1 cellular context compared by ENCODE assay signal in the genomic region with DNA sequence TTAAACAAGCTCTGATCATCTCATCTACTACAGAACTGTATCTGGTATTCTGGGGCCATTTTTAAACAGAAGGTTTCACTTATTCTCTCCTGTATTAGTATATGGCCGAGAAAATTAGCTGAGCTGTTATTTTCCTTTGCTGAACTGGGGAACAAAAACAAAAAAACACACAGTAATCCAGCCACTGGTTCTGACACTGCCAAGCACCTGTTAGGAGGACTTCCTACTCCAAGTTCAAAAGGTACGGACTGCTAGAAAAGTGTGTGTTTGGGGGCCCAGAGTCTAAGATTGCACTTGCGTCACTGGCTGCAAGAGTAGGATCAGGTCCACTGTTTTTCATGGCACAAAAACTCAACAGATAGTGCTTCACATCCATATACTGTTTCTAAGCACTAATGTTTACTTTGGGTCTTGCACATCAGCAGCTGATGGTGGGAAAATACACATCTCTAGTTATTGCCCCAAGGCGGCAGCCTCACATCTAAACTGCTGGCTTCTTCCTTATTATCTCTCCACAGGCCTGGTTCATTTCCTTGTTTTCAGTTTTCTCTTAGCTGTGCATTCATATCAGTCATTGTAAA.
A peak's percentile ranks its signal among the peaks of the same experiment; 100 is the strongest.
TF ChIP-seq lines count a peak whose summit lies in the region.

No MANE protein-coding gene starts in this region.

TF ChIP-seq in HepG2, 621 proteins besides CTCF, POLR2A, EP300 and RAD21 (continued from another document and continues in another):
- TF ChIP-seq ZNF281 (CRISPR knock-in tag; IDR thresholded peaks at IDR 0.05; ENCODE audit: borderline replicate concordance): peak; percentile 44; the same call in 1 of the 2 replicates
- TF ChIP-seq GATAD2A (CRISPR knock-in tag; IDR thresholded peaks at IDR 0.05): peak; percentile 91
- no peak for TF ChIP-seq ZNF879 (CRISPR knock-in tag; IDR thresholded peaks at IDR 0.05)
- no peak for TF ChIP-seq HOXA5 (CRISPR knock-in tag; IDR thresholded peaks at IDR 0.05)
- TF ChIP-seq ZNF563 (CRISPR knock-in tag; IDR thresholded peaks at IDR 0.05): no peak
- TF ChIP-seq NR2C2 (CRISPR knock-in tag; IDR thresholded peaks at IDR 0.05; ENCODE audit: borderline replicate concordance): peak; percentile 54; the same call in 1 of the 2 replicates
- TF ChIP-seq, protein P1, sequence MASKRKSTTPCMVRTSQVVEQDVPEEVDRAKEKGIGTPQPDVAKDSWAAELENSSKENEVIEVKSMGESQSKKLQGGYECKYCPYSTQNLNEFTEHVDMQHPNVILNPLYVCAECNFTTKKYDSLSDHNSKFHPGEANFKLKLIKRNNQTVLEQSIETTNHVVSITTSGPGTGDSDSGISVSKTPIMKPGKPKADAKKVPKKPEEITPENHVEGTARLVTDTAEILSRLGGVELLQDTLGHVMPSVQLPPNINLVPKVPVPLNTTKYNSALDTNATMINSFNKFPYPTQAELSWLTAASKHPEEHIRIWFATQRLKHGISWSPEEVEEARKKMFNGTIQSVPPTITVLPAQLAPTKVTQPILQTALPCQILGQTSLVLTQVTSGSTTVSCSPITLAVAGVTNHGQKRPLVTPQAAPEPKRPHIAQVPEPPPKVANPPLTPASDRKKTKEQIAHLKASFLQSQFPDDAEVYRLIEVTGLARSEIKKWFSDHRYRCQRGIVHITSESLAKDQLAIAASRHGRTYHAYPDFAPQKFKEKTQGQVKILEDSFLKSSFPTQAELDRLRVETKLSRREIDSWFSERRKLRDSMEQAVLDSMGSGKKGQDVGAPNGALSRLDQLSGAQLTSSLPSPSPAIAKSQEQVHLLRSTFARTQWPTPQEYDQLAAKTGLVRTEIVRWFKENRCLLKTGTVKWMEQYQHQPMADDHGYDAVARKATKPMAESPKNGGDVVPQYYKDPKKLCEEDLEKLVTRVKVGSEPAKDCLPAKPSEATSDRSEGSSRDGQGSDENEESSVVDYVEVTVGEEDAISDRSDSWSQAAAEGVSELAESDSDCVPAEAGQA (IDR thresholded peaks at IDR 0.05; ENCODE audit: low read depth): 0 out of 2 replicates have a peak, but pooled peaks have one; percentile 41
- TF ChIP-seq, protein P1 (CRISPR knock-in tag; IDR thresholded peaks at IDR 0.05; ENCODE audit: borderline replicate concordance): no peak
- no peak for TF ChIP-seq ARID2 (CRISPR knock-in tag; IDR thresholded peaks at IDR 0.05; ENCODE audit: borderline replicate concordance)
- TF ChIP-seq, protein P2, sequence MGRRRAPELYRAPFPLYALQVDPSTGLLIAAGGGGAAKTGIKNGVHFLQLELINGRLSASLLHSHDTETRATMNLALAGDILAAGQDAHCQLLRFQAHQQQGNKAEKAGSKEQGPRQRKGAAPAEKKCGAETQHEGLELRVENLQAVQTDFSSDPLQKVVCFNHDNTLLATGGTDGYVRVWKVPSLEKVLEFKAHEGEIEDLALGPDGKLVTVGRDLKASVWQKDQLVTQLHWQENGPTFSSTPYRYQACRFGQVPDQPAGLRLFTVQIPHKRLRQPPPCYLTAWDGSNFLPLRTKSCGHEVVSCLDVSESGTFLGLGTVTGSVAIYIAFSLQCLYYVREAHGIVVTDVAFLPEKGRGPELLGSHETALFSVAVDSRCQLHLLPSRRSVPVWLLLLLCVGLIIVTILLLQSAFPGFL (CRISPR knock-in tag; IDR thresholded peaks at IDR 0.05): no peak
- no peak for TF ChIP-seq ZNF776 (CRISPR knock-in tag; IDR thresholded peaks at IDR 0.05)
- peak; percentile 82 for TF ChIP-seq RCOR2 (CRISPR knock-in tag; IDR thresholded peaks at IDR 0.05)
- no peak for TF ChIP-seq ZNF121 (CRISPR knock-in tag; IDR thresholded peaks at IDR 0.05)
- no peak for TF ChIP-seq ZNF589 (CRISPR knock-in tag; conservative IDR thresholded peaks at IDR 0.05)
- TF ChIP-seq NONO (IDR thresholded peaks at IDR 0.05): no peak
- no peak for TF ChIP-seq NONO (CRISPR knock-in tag; conservative IDR thresholded peaks at IDR 0.05)
- TF ChIP-seq AKNA (CRISPR knock-in tag; IDR thresholded peaks at IDR 0.05; ENCODE audit: borderline replicate concordance): no peak
- TF ChIP-seq ZNF33B (CRISPR knock-in tag; IDR thresholded peaks at IDR 0.05): no peak
- peak; percentile 75 for TF ChIP-seq SALL1 (CRISPR knock-in tag; IDR thresholded peaks at IDR 0.05)
- no peak for TF ChIP-seq SCMH1 (CRISPR knock-in tag; IDR thresholded peaks at IDR 0.05; ENCODE audit: borderline replicate concordance)
- no peak for TF ChIP-seq THAP7 (CRISPR knock-in tag; IDR thresholded peaks at IDR 0.05)
- TF ChIP-seq ZNF549 (CRISPR knock-in tag; IDR thresholded peaks at IDR 0.05): no peak
- TF ChIP-seq HDAC1 (CRISPR knock-in tag; IDR thresholded peaks at IDR 0.05): peak; percentile 63
- no peak for TF ChIP-seq RFX3 (CRISPR knock-in tag; IDR thresholded peaks at IDR 0.05)
- TF ChIP-seq ATF3 (CRISPR knock-in tag; IDR thresholded peaks at IDR 0.05): peak; percentile 54
- TF ChIP-seq SIX1 (CRISPR knock-in tag; IDR thresholded peaks at IDR 0.05; ENCODE audit: borderline replicate concordance): peak; percentile 59; the same call in 1 of the 2 replicates
- TF ChIP-seq, protein P3, sequence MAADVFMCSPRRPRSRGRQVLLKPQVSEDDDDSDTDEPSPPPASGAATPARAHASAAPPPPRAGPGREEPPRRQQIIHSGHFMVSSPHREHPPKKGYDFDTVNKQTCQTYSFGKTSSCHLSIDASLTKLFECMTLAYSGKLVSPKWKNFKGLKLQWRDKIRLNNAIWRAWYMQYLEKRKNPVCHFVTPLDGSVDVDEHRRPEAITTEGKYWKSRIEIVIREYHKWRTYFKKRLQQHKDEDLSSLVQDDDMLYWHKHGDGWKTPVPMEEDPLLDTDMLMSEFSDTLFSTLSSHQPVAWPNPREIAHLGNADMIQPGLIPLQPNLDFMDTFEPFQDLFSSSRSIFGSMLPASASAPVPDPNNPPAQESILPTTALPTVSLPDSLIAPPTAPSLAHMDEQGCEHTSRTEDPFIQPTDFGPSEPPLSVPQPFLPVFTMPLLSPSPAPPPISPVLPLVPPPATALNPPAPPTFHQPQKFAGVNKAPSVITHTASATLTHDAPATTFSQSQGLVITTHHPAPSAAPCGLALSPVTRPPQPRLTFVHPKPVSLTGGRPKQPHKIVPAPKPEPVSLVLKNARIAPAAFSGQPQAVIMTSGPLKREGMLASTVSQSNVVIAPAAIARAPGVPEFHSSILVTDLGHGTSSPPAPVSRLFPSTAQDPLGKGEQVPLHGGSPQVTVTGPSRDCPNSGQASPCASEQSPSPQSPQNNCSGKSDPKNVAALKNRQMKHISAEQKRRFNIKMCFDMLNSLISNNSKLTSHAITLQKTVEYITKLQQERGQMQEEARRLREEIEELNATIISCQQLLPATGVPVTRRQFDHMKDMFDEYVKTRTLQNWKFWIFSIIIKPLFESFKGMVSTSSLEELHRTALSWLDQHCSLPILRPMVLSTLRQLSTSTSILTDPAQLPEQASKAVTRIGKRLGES (CRISPR knock-in tag; IDR thresholded peaks at IDR 0.05; ENCODE audit: borderline replicate concordance): no peak
- TF ChIP-seq, protein P4, sequence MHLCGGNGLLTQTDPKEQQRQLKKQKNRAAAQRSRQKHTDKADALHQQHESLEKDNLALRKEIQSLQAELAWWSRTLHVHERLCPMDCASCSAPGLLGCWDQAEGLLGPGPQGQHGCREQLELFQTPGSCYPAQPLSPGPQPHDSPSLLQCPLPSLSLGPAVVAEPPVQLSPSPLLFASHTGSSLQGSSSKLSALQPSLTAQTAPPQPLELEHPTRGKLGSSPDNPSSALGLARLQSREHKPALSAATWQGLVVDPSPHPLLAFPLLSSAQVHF (CRISPR knock-in tag; IDR thresholded peaks at IDR 0.05): no peak
- TF ChIP-seq ZBTB7A (CRISPR knock-in tag; IDR thresholded peaks at IDR 0.05): no peak
- no peak for TF ChIP-seq ZNF124 (CRISPR knock-in tag; IDR thresholded peaks at IDR 0.05)
- no peak for TF ChIP-seq GLI4 (CRISPR knock-in tag; IDR thresholded peaks at IDR 0.05; ENCODE audit: borderline replicate concordance)
- TF ChIP-seq, protein P5, sequence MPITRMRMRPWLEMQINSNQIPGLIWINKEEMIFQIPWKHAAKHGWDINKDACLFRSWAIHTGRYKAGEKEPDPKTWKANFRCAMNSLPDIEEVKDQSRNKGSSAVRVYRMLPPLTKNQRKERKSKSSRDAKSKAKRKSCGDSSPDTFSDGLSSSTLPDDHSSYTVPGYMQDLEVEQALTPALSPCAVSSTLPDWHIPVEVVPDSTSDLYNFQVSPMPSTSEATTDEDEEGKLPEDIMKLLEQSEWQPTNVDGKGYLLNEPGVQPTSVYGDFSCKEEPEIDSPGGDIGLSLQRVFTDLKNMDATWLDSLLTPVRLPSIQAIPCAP (CRISPR knock-in tag; IDR thresholded peaks at IDR 0.05; ENCODE audit: low read depth): no peak
- no peak for TF ChIP-seq FOXO4 (CRISPR knock-in tag; conservative IDR thresholded peaks at IDR 0.05)
